ENCODE assay signal across 16 cellular contexts in the genomic region with DNA sequence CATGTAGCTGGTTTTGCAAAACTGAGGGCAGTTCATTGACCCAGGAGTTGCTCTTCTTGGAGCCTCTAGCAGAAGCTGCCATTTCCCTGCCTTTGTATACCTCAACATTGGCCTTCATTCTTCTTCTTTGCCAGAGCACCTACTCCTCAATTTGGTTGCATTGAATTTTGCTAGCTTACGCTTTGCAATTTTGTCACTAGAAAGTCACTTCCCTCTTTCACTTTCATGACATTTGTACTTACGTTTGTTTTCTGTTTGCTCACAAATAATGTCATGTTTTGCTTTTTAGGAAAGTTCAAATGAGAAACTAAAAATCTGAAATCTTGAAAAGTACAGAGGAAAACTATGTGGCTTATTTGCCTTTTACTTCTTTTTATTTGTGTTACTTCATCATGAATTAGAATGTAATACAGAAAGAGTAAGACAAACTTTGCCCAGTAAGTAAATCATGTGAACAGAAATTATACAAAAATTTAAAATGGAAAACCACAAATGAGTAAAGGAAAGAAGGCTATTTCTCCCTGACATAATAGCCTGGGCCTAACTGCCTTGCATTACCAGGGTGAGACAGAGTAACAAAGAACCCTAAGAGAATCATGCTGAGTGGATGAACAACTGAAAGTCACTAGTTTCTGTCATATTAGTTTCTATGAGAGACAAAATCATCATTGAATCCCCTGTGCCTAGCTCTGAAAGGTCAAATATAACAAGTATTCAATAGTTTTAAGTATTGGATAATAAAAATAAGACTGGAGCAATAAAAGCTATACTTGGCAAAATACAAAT. TPM values are rescaled to one million over a fixed set of nuclear protein-coding genes. Genes with fewer than 3 reads are reported as not detected.
DNase-seq lines count a peak whose midpoint lies in the region; ATAC-seq, FAIRE-seq and TF ChIP-seq lines count a peak whose summit lies in the region.
"Had no signal": no experiment of that assay in that cellular context is flagged by ENCODE, and none has a peak within 500 bp of the region (broad histone marks: within the 10 kb centered on the region; RNA-seq: fewer than 3 reads in every experiment).

No MANE protein-coding gene starts in this region.

- H3K27ac Mint-ChIP-seq in type B pancreatic cell (no peak overlapping the region), glutamatergic neuron (ENCODE audit: unreplicated experiment) (no peak overlapping the region)
- H3K27ac Mint-ChIP-seq: activated naive CD8-positive, alpha-beta T cell treated with anti-CD3 and anti-CD28 coated beads, Interleukin-2, amount 50 U/mL, for 24 hours had no signal

- H3K36me3 Mint-ChIP-seq in type B pancreatic cell: no peaks in the 10 kb centered on the region
- no peaks in the 10 kb centered on the region for H3K36me3 Mint-ChIP-seq in glutamatergic neuron (ENCODE audit: unreplicated experiment)

- TF ChIP-seq CTCF in type B pancreatic cell (conservative IDR thresholded peaks at IDR 0.05): no peak
- TF ChIP-seq CTCF in glutamatergic neuron (IDR thresholded peaks at IDR 0.05; ENCODE audit: partially characterized antibody, unreplicated experiment): no peak
- TF ChIP-seq CTCF in prostate gland (IDR thresholded peaks at IDR 0.05): no peak

- WGBS in prostate gland: 94% methylated on average over 2 of the region's 2 CpGs

- FAIRE-seq in GM19239 (lab: Jason Lieb, UNC): peak; percentile 90
- FAIRE-seq: colon, islet of Langerhans, K562, TTC549 had no signal

- H3K36me3 ChIP-seq in prostate gland: no peaks in the 10 kb centered on the region
- H3K36me3 ChIP-seq: tibial nerve had no signal

- TF ChIP-seq POLR2A in prostate gland (IDR thresholded peaks at IDR 0.05): no peak

- no peak overlapping the region for H3K27ac ChIP-seq in prostate gland
- H3K27ac ChIP-seq: A549, tibial nerve had no signal

- H3K27me3 ChIP-seq in prostate gland (replicated peaks; ENCODE audit: insufficient read depth): peaks cover 3% of the 10 kb centered on the region
- H3K27me3 ChIP-seq: tibial nerve had no signal

- intact Hi-C loops in prostate gland (cut with DNase I): no loop called here

- no peak overlapping the region for H3K4me3 ChIP-seq in prostate gland
- H3K4me3 ChIP-seq: A549, K562, tibial nerve had no signal

- ATAC-seq in HG02759 (IDR thresholded peaks at IDR 0.05; ENCODE audit: unreplicated experiment): peak; percentile 66
- ATAC-seq in HG03460 (IDR thresholded peaks at IDR 0.05; ENCODE audit: unreplicated experiment): peak; percentile 63
- ATAC-seq: A549; activated naive CD8-positive, alpha-beta T cell treated with anti-CD3 and anti-CD28 coated beads, Interleukin-2, amount 50 U/mL, for 24 hours; K562 had no signal

- H3K9me3 ChIP-seq in prostate gland: no peaks in the 10 kb centered on the region
- H3K9me3 ChIP-seq: A549, tibial nerve had no signal

- H3K4me3 Mint-ChIP-seq in type B pancreatic cell: no peak overlapping the region
- no peak overlapping the region for H3K4me3 Mint-ChIP-seq in glutamatergic neuron (ENCODE audit: unreplicated experiment)
- H3K4me3 Mint-ChIP-seq: activated naive CD8-positive, alpha-beta T cell treated with anti-CD3 and anti-CD28 coated beads, Interleukin-2, amount 50 U/mL, for 24 hours had no signal

- H3K4me1 Mint-ChIP-seq in type B pancreatic cell (ENCODE audit: unreplicated experiment) (peaks cover 4% of the 10 kb centered on the region), glutamatergic neuron (ENCODE audit: low read depth, unreplicated experiment) (no peaks in the 10 kb centered on the region)
- H3K4me1 Mint-ChIP-seq: activated naive CD8-positive, alpha-beta T cell treated with anti-CD3 and anti-CD28 coated beads, Interleukin-2, amount 50 U/mL, for 24 hours had no signal

- H3K27me3 Mint-ChIP-seq in type B pancreatic cell (peaks cover 5% of the 10 kb centered on the region), glutamatergic neuron (ENCODE audit: unreplicated experiment) (peaks cover 2% of the 10 kb centered on the region)

- no peaks in the 10 kb centered on the region for H3K4me1 ChIP-seq in prostate gland (replicated peaks)
- H3K4me1 ChIP-seq: A549, tibial nerve had no signal

- peak; percentile 37 for DNase-seq in CD1c-positive myeloid dendritic cell (ENCODE audit: extremely low spot score)
- no peak for DNase-seq in GM19239 (ENCODE audit: insufficient read length, low spot score)
- DNase-seq in SHP77 treated with DMSO at 0.1 percent for 48 hours (lab: John Stamatoyannopoulos, UW): no peak
- DNase-seq in type B pancreatic cell (ENCODE audit: extremely low spot score, unreplicated experiment): no peak
- DNase-seq in glutamatergic neuron: no peak
- no peak for DNase-seq in prostate gland (ENCODE audit: low spot score)
- DNase-seq: activated naive CD8-positive, alpha-beta T cell treated with anti-CD3 and anti-CD28 coated beads, Interleukin-2, amount 50 U/mL, for 24 hours; Calu3 had no signal

- H3K9me3 Mint-ChIP-seq in type B pancreatic cell (no peaks in the 10 kb centered on the region), glutamatergic neuron (ENCODE audit: unreplicated experiment) (no peaks in the 10 kb centered on the region)
- H3K9me3 Mint-ChIP-seq: activated naive CD8-positive, alpha-beta T cell treated with anti-CD3 and anti-CD28 coated beads, Interleukin-2, amount 50 U/mL, for 24 hours had no signal

RNA-seq across cellular contexts. Expression of a gene that starts 7.4 kb away (rescaled TPM):
- total RNA-seq in type B pancreatic cell (ENCODE audit: low replicate concordance) (not detected in 2 replicates), glutamatergic neuron (ENCODE audit: unreplicated experiment) (not detected), prostate gland (not detected)
- total RNA-seq: Calu3, K562, tibial nerve had no signal

RNA-seq across cellular contexts. Expression of a gene that starts 23.9 kb away (rescaled TPM):
- total RNA-seq in type B pancreatic cell (ENCODE audit: low replicate concordance) (not detected in 2 replicates), glutamatergic neuron (ENCODE audit: unreplicated experiment) (not detected), prostate gland (not detected)
- total RNA-seq: Calu3, K562, tibial nerve had no signal

RNA-seq across cellular contexts. Expression of a gene that starts 47.6 kb away (rescaled TPM):
- total RNA-seq in type B pancreatic cell (ENCODE audit: low replicate concordance): not detected in 2 replicates
- total RNA-seq in glutamatergic neuron (ENCODE audit: unreplicated experiment): not detected
- not detected for total RNA-seq in prostate gland
- total RNA-seq: Calu3, K562, tibial nerve had no signal

RNA-seq across cellular contexts. Expression of a gene that starts 49.3 kb away (rescaled TPM):
- total RNA-seq in type B pancreatic cell (ENCODE audit: low replicate concordance) (0.19 and 0.75 TPM in 2 replicates), glutamatergic neuron (ENCODE audit: unreplicated experiment) (not detected), prostate gland (not detected)
- total RNA-seq: K562, tibial nerve had no signal
